Comparison of ENCODE assay signal across 18 cellular contexts in the genomic region with DNA sequence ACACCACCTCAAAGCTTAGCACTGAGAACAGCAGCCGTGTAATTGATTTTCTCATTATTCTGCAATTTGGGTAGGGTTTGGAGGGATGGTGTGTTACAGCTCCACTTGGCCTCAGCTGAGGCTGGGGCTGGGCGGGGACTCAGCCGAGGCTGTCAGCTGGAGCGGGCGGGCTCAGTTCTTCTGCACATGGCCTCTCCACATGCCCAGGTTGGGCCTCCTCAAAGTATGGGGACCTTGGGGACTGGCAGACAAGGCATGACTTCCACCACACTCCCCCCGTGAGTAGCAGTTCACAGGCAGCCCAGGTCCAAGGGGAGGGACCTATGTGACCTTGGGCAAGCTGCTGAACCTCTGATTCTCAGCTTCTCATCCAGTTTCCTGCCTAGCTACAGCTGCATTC.
DNase-seq lines count a peak whose midpoint lies in the region; ATAC-seq, FAIRE-seq and TF ChIP-seq lines count a peak whose summit lies in the region.
"Had no signal": no experiment of that assay in that cellular context is flagged by ENCODE, and none has a peak within 500 bp of the region (broad histone marks: within the 10 kb centered on the region; RNA-seq: fewer than 3 reads in every experiment).

No MANE protein-coding gene starts in this region.

- TF ChIP-seq POLR2A in IMR-90 (IDR thresholded peaks at IDR 0.05; ENCODE audit: low read depth, low read length): no peak
- TF ChIP-seq POLR2A in H1 (IDR thresholded peaks at IDR 0.05; ENCODE audit: control extremely low read depth in 1 of 2, low read depth in 2 of 2, low read length in 2 of 2): no peak

- H3K27ac Mint-ChIP-seq in natural killer cell: no peak overlapping the region
- H3K27ac Mint-ChIP-seq: B cell; CD8-positive, alpha-beta T cell had no signal

- no peak overlapping the region for H2AK9ac ChIP-seq in IMR-90 (replicated peaks; ENCODE audit: low read depth, low read length, poor library complexity)

- no peak overlapping the region for H4K5ac ChIP-seq in IMR-90 (ENCODE audit: low read depth, low read length)
- H4K5ac ChIP-seq in H1 (ENCODE audit: insufficient read length, low read depth, low read length): no peak overlapping the region

- no peak for TF ChIP-seq EP300 in H1 (IDR thresholded peaks at IDR 0.05; ENCODE audit: borderline replicate concordance in 1 of 2, low read depth in 2 of 2, low read length in 2 of 2)

- H2BK15ac ChIP-seq in IMR-90 (ENCODE audit: low read depth, low read length): no peak overlapping the region
- H2BK15ac ChIP-seq in H1 (ENCODE audit: low read length): no peak overlapping the region
- H2BK15ac ChIP-seq in mesenchymal stem cell (ENCODE audit: low read depth, poor library complexity, severe bottlenecking): no peak overlapping the region

- H2BK12ac ChIP-seq in H1 (ENCODE audit: low read depth, low read length) (0 out of 2 replicates have a peak overlapping the region, but pooled peaks have one; percentile 9), mesenchymal stem cell (ENCODE audit: low read length in 2 of 2) (peak overlapping the region; percentile 59 to 79)

- dilution Hi-C loops in IMR-90 (cut with HindIII; ENCODE audit: low sequenced_read_pairs, unreplicated experiment): no loop called here

- H3K27ac ChIP-seq in IMR-90 (ENCODE audit: insufficient read depth, low read length) (no peak overlapping the region), H1 (ENCODE audit: low read depth, low read length) (no peak overlapping the region), mesenchymal stem cell (ENCODE audit: low read length, poor library complexity, severe bottlenecking) (no peak overlapping the region), osteoblast (ENCODE audit: low read depth, low read length) (no peak overlapping the region)
- H3K27ac ChIP-seq: BLaER1 treated with 17β-estradiol and CSF1 and Interleukin-3, amounts not matched to agents 10 nM and 100 nM; GM23248 had no signal

- H3K4me3 ChIP-seq in IMR-90 (ENCODE audit: insufficient read depth, low read depth, low read length) (no peak overlapping the region), H1 (ENCODE audit: extremely low read depth in 1 of 4, insufficient read depth in 2 of 4, low read depth in 3 of 4, low read length in 4 of 4) (no peak overlapping the region), mesenchymal stem cell (ENCODE audit: insufficient read depth in 1 of 2, low read depth in 1 of 2, low read length in 2 of 2) (no peak overlapping the region), osteoblast (ENCODE audit: insufficient read depth, low read length) (no peak overlapping the region)
- H3K4me3 ChIP-seq: BLaER1 treated with 17β-estradiol and CSF1 and Interleukin-3, amounts not matched to agents 10 nM and 100 nM; GM12878; GM23248 had no signal

- H2BK5ac ChIP-seq in IMR-90 (ENCODE audit: low read depth, low read length, poor library complexity, severe bottlenecking): no peak overlapping the region
- H2BK5ac ChIP-seq in H1 (ENCODE audit: low read depth, low read length): no peak overlapping the region
- no peak overlapping the region for H2BK5ac ChIP-seq in mesenchymal stem cell (ENCODE audit: low read depth, low read length, poor library complexity, severe bottlenecking)

- H3K4me1 ChIP-seq in IMR-90 (ENCODE audit: control insufficient read depth, insufficient read depth, low read length): peaks cover 16% of the 10 kb centered on the region
- peaks cover 2 to 15% (median 5%) of the 10 kb centered on the region in 4 experiments; a peak in 6 of 7 replicates for H3K4me1 ChIP-seq in H1 (replicated peaks in 1 of 4; ENCODE audit: control insufficient read depth in 3 of 4, insufficient read depth in 4 of 4, low read length in 3 of 4)
- H3K4me1 ChIP-seq in mesenchymal stem cell (ENCODE audit: control insufficient read depth, insufficient read depth, low read depth, low read length): peaks cover 1% of the 10 kb centered on the region
- H3K4me1 ChIP-seq in osteoblast (ENCODE audit: insufficient read depth, low read length): no peaks in the 10 kb centered on the region

- H3K56ac ChIP-seq in IMR-90 (ENCODE audit: extremely low read depth, insufficient read depth, low read length): no peak overlapping the region
- H3K56ac ChIP-seq in H1 (replicated peaks; ENCODE audit: insufficient read length, low read depth, low read length): no peak overlapping the region

- BruUV-seq in IMR-90 (replicated peaks; lab: Mats Ljungman, UMichigan): no TSS peak

- peak overlapping the region; percentile 25; the same call in 1 of the 2 replicates for H3K4ac ChIP-seq in IMR-90 (ENCODE audit: low read depth, low read length)
- no peak overlapping the region for H3K4ac ChIP-seq in H1 (replicated peaks; ENCODE audit: insufficient read length, low read depth, low read length)
- peak overlapping the region in 1 of 2 experiments; percentile 29 for H3K4ac ChIP-seq in mesenchymal stem cell (ENCODE audit: low read depth in 1 of 2, low read length in 2 of 2)

- H4K91ac ChIP-seq in IMR-90 (ENCODE audit: insufficient read depth, low read depth, low read length): no peak overlapping the region
- H4K91ac ChIP-seq in H1 (replicated peaks; ENCODE audit: insufficient read length, low read length): no peak overlapping the region
- peak overlapping the region; percentile 52 for H4K91ac ChIP-seq in mesenchymal stem cell (ENCODE audit: low read length)

- H4K8ac ChIP-seq in IMR-90 (ENCODE audit: low read depth in 2 of 2, low read length in 2 of 2) (no peak overlapping the region), H1 (ENCODE audit: extremely low read depth, insufficient read depth, low read length) (no peak overlapping the region; the same call in 1 of the 2 replicates), mesenchymal stem cell (ENCODE audit: low read length) (no peak overlapping the region)

- no peaks in the 10 kb centered on the region for H3K23me2 ChIP-seq in H1 (ENCODE audit: low read depth, low read length)

- H2BK120ac ChIP-seq in IMR-90 (ENCODE audit: low read depth, low read length) (peak overlapping the region; percentile 27; the same call in 1 of the 2 replicates), H1 (replicated peaks; ENCODE audit: low read depth, low read length) (no peak overlapping the region), mesenchymal stem cell (ENCODE audit: low read depth, low read length) (no peak overlapping the region)

- H3K9ac ChIP-seq in IMR-90 (ENCODE audit: low read depth, low read length) (no peak overlapping the region), H1 (replicated peaks in 1 of 4; ENCODE audit: extremely low read depth in 1 of 4, low read depth in 3 of 4, low read length in 3 of 4) (no peak overlapping the region), mesenchymal stem cell (ENCODE audit: low read length) (no peak overlapping the region)
- H3K9ac ChIP-seq: BLaER1 treated with 17β-estradiol and CSF1 and Interleukin-3, amounts not matched to agents 10 nM and 100 nM; GM23248 had no signal

- H3K9me3 ChIP-seq in IMR-90 (ENCODE audit: control insufficient read depth, insufficient read depth, low read length) (no peaks in the 10 kb centered on the region), H1 (ENCODE audit: insufficient read depth in 2 of 2, low read depth in 1 of 2, low read length in 1 of 2) (no peaks in the 10 kb centered on the region), mesenchymal stem cell (ENCODE audit: control insufficient read depth, low read length) (no peaks in the 10 kb centered on the region), osteoblast (ENCODE audit: low read depth, low read length) (no peaks in the 10 kb centered on the region)
- H3K9me3 ChIP-seq: BLaER1 treated with 17β-estradiol and CSF1 and Interleukin-3, amounts not matched to agents 10 nM and 100 nM had no signal

- H3K27me3 ChIP-seq in IMR-90 (ENCODE audit: control insufficient read depth, insufficient read depth, low read length) (no peaks in the 10 kb centered on the region), H1 (replicated peaks in 1 of 4; ENCODE audit: control insufficient read depth in 3 of 4, extremely low read depth in 1 of 4, insufficient read depth in 3 of 4, low read length in 3 of 4) (peaks cover 0 to 2% (median 0%) of the 10 kb centered on the region in 4 experiments; a peak in 1 of 7 replicates), mesenchymal stem cell (ENCODE audit: control insufficient read depth in 1 of 2, insufficient read depth in 1 of 2, low read length in 2 of 2) (peaks cover 28 to 70% of the 10 kb centered on the region in 2 experiments), osteoblast (ENCODE audit: insufficient read depth, low read length) (peaks cover 6% of the 10 kb centered on the region)

- no peaks in the 10 kb centered on the region for H3K4me1 Mint-ChIP-seq in natural killer cell
- H3K4me1 Mint-ChIP-seq: B cell had no signal

- H3K36me3 ChIP-seq in IMR-90 (ENCODE audit: control insufficient read depth, insufficient read depth, low read length) (no peaks in the 10 kb centered on the region), H1 (ENCODE audit: control insufficient read depth in 2 of 4, insufficient read depth in 4 of 4, low read length in 3 of 4) (no peaks in the 10 kb centered on the region), mesenchymal stem cell (ENCODE audit: control insufficient read depth in 1 of 2, insufficient read depth in 2 of 2, low read depth in 1 of 2, low read length in 2 of 2) (no peaks in the 10 kb centered on the region), osteoblast (ENCODE audit: insufficient read depth, low read length) (no peaks in the 10 kb centered on the region)
- H3K36me3 ChIP-seq: BLaER1 treated with 17β-estradiol and CSF1 and Interleukin-3, amounts not matched to agents 10 nM and 100 nM had no signal

- no peak for DNase-seq in IMR-90
- DNase-seq in H1 (ENCODE audit: low read depth in 1 of 2, low spot score in 2 of 2): no peak
- no peak for DNase-seq in mesenchymal stem cell
- DNase-seq in osteoblast (ENCODE audit: insufficient read length, low spot score, missing footprints): peak; percentile 22
- DNase-seq in G401 (ENCODE audit: low spot score): no peak
- DNase-seq in natural killer cell: no peak
- DNase-seq in 8988T: no peak
- DNase-seq: Calu3; CD8-positive, alpha-beta T cell; DMS79 treated with DMSO at 0.1 percent for 48 hours; GM23248; HCEC 1CT had no signal

- in situ Hi-C loops in IMR-90 (cut with MboI; ENCODE audit: low sequenced_read_pairs): loop anchor here (5.0 to 10.0 kb wide), 3 partner anchors 154 to 447 kb away; no protein-coding TSS in a partner anchor
- in situ Hi-C loops in G401 (cut with HindIII; ENCODE audit: low sequenced_read_pairs): no loop called here

- H2AFZ ChIP-seq in IMR-90 (replicated peaks; ENCODE audit: low read length, poor library complexity): no peak overlapping the region
- no peak overlapping the region for H2AFZ ChIP-seq in H1 (ENCODE audit: low read length)
- no peak overlapping the region for H2AFZ ChIP-seq in mesenchymal stem cell (ENCODE audit: low read depth, low read length)
- H2AFZ ChIP-seq in osteoblast (ENCODE audit: low read length): no peak overlapping the region
- H2AFZ ChIP-seq: GM23248 had no signal

- TF ChIP-seq CTCF in IMR-90 (conservative IDR thresholded peaks at IDR 0.05; ENCODE audit: low read depth, low read length) (no peak), H1 (IDR thresholded peaks at IDR 0.05; ENCODE audit: control extremely low read depth in 1 of 3, insufficient read depth in 1 of 3, low read depth in 1 of 3, low read length in 3 of 3) (no peak), osteoblast (IDR thresholded peaks at IDR 0.05; ENCODE audit: extremely low read depth, low read depth, low read length) (no peak), natural killer cell (IDR thresholded peaks at IDR 0.05) (no peak)

- no peak overlapping the region for H3K4me3 Mint-ChIP-seq in natural killer cell
- H3K4me3 Mint-ChIP-seq: B cell; CD8-positive, alpha-beta T cell had no signal

- no peak overlapping the region for H3K14ac ChIP-seq in IMR-90 (replicated peaks; ENCODE audit: low read depth, low read length)
- H3K14ac ChIP-seq in H1 (ENCODE audit: insufficient read length): no peak overlapping the region
- H3K14ac ChIP-seq in mesenchymal stem cell (ENCODE audit: low read length in 2 of 2): peak overlapping the region in 1 of 2 experiments; percentile 53

- POLR2A ChIA-PET in IMR-90 (lab: Charles Lee; ENCODE audit: unreplicated experiment) (no interaction called here), H1 (lab: Charles Lee; ENCODE audit: partially characterized antibody) (interaction anchor here (1.7 kb wide), 1 partner anchor 453 kb away, joined by 3 read pairs; no protein-coding TSS in a partner anchor)

- CTCF ChIA-PET in IMR-90 (lab: Yijun Ruan, JAX): interaction anchor here (1.1 kb wide), 1 partner anchor 448 kb away, joined by 5 read pairs; no protein-coding TSS in a partner anchor
- CTCF ChIA-PET in H1 (lab: Charles Lee; ENCODE audit: partially characterized antibody): interaction anchor here (0.5 to 4.9 kb wide), 12 partner anchors 9 to 448 kb away, joined by 3 to 75 read pairs (median 4); no protein-coding TSS in a partner anchor

- no peaks in the 10 kb centered on the region for H3K9me3 Mint-ChIP-seq in natural killer cell
- H3K9me3 Mint-ChIP-seq: CD8-positive, alpha-beta T cell had no signal

- intact Hi-C loops in IMR-90 (cut with micrococcal nuclease): loop anchor here (5.0 to 10.0 kb wide), 2 partner anchors 294 to 387 kb away; no protein-coding TSS in a partner anchor
- intact Hi-C loops in natural killer cell (cut with micrococcal nuclease): no loop called here

- H3K27me3 Mint-ChIP-seq in natural killer cell (ENCODE audit: low read depth in 2 of 2): peaks cover 0 to 25% of the 10 kb centered on the region in 2 donors

- H4K20me1 ChIP-seq in IMR-90 (ENCODE audit: insufficient read depth, low read length) (no peaks in the 10 kb centered on the region), H1 (replicated peaks in 1 of 2; ENCODE audit: control insufficient read depth in 1 of 2, insufficient read depth in 2 of 2, low read length in 2 of 2) (peaks cover 0 to 3% of the 10 kb centered on the region in 2 experiments), osteoblast (ENCODE audit: insufficient read depth, low read length) (no peaks in the 10 kb centered on the region)

- FAIRE-seq in H1 (lab: Jason Lieb, UNC): no peak
- FAIRE-seq: GM12878, GM19239, H54 had no signal

- no peaks in the 10 kb centered on the region for H3K36me3 Mint-ChIP-seq in natural killer cell
- H3K36me3 Mint-ChIP-seq: CD8-positive, alpha-beta T cell had no signal

- H3K9me1 ChIP-seq in IMR-90 (ENCODE audit: insufficient read depth, low read length): peaks cover 18% of the 10 kb centered on the region

- WGBS in IMR-90 (ENCODE audit: extremely low coverage in 2 of 2, insufficient read length in 1 of 2), 2 experiments: 100% methylated on average over 1 of the region's 6 CpGs; no CpG with 5 or more reads in 1 of the 2 experiments
- 86% methylated on average over 6 of the region's 6 CpGs; no CpG with 5 or more reads in 1 of the 2 experiments for WGBS in H1 (ENCODE audit: extremely low coverage in 1 of 2, insufficient coverage in 1 of 2, insufficient read length in 1 of 2, insufficient replicate concordance in 2 of 2, low coverage in 1 of 2, low lambda C conversion rate in 2 of 2, missing lambda C conversion rate in 1 of 2), 2 experiments
- WGBS in mesenchymal stem cell: 80% methylated on average over 6 of the region's 6 CpGs

- no peak overlapping the region for H3K23ac ChIP-seq in IMR-90 (ENCODE audit: low read depth, low read length)
- no peak overlapping the region for H3K23ac ChIP-seq in H1 (ENCODE audit: insufficient read length)
- H3K23ac ChIP-seq in mesenchymal stem cell (ENCODE audit: low read length in 2 of 2): no peak overlapping the region

- H3K79me2 ChIP-seq in H1 (ENCODE audit: control insufficient read depth in 1 of 2, insufficient read depth in 2 of 2, low read length in 2 of 2) (no peaks in the 10 kb centered on the region), osteoblast (ENCODE audit: insufficient read depth, low read length) (no peaks in the 10 kb centered on the region)

- H3K79me1 ChIP-seq in IMR-90 (ENCODE audit: low read depth in 1 of 2, low read length in 2 of 2) (peaks cover 6 to 25% of the 10 kb centered on the region in 2 experiments; a peak in 3 of 4 replicates), H1 (ENCODE audit: low read depth, low read length) (no peaks in the 10 kb centered on the region), mesenchymal stem cell (replicated peaks; ENCODE audit: low read length, poor library complexity, severe bottlenecking) (no peaks in the 10 kb centered on the region)

- H3K18ac ChIP-seq in IMR-90 (ENCODE audit: low read depth, low read length) (no peak overlapping the region), H1 (ENCODE audit: extremely low read depth, low read length) (no peak overlapping the region), mesenchymal stem cell (ENCODE audit: low read depth in 1 of 2, low read length in 2 of 2) (peak overlapping the region; percentile 27 to 90)

- peak overlapping the region; percentile 5; the same call in 1 of the 2 replicates for H2AK5ac ChIP-seq in IMR-90 (ENCODE audit: low read depth, low read length)
- H2AK5ac ChIP-seq in H1 (ENCODE audit: low read depth, low read length): no peak overlapping the region
- no peak overlapping the region for H2AK5ac ChIP-seq in mesenchymal stem cell (ENCODE audit: low read length, severe bottlenecking)

- H3K4me2 ChIP-seq in IMR-90 (ENCODE audit: low read depth, low read length) (no peak overlapping the region), H1 (ENCODE audit: insufficient read depth in 1 of 2, low read depth in 2 of 2, low read length in 2 of 2) (no peak overlapping the region), mesenchymal stem cell (ENCODE audit: low read length, poor library complexity, severe bottlenecking) (no peak overlapping the region), osteoblast (ENCODE audit: insufficient read depth, low read length) (no peak overlapping the region)

- TF ChIP-seq RAD21 in IMR-90 (IDR thresholded peaks at IDR 0.05; ENCODE audit: low read length): no peak
- TF ChIP-seq RAD21 in H1 (IDR thresholded peaks at IDR 0.05 in 1 of 2, conservative IDR thresholded peaks at IDR 0.05 in 1 of 2; ENCODE audit: low read depth in 2 of 2, low read length in 2 of 2): no peak

- ATAC-seq in IMR-90 (ENCODE audit: low read depth) (no peak), GM18909 (IDR thresholded peaks at IDR 0.05; ENCODE audit: poor library complexity, unreplicated experiment) (no peak), natural killer cell (no peak)
- ATAC-seq: CD8-positive, alpha-beta T cell; GM12878 had no signal

- H2BK20ac ChIP-seq in IMR-90 (ENCODE audit: low read depth, low read length): no peak overlapping the region; the same call in 1 of the 2 replicates
- no peak overlapping the region for H2BK20ac ChIP-seq in H1 (ENCODE audit: low read length)

Comparison
In these comparisons a context has a peak if more than half of its experiments do, and no peak if none do; other contexts are left out.
1. H3K18ac ChIP-seq: peak in mesenchymal stem cell (2 of 2); none in IMR-90 (single experiment) and H1 (single experiment).